In genomic region chr15:43912991-43913927, GRCh38 we compare ENCODE assay signal across 1 cellular context.
A peak's percentile ranks its signal among the peaks of the same experiment; 100 is the strongest.
TF ChIP-seq lines count a peak whose summit lies in the region.

No MANE protein-coding gene starts in this region.

TF ChIP-seq in HCT116, 20 proteins besides CTCF, POLR2A, EP300 and RAD21 (continued from another document):
- peak; percentile 61 for TF ChIP-seq MAX (IDR thresholded peaks at IDR 0.05)
- no peak for TF ChIP-seq ZNF274 (IDR thresholded peaks at IDR 0.05; ENCODE audit: low read depth, low read length)
